In genomic region chr2:39153312-39153711, GRCh38 we compare ENCODE assay signal across 15 cellular contexts. TPM values are rescaled to one million over a fixed set of nuclear protein-coding genes. Genes with fewer than 3 reads are reported as not detected.
DNase-seq lines count a peak whose midpoint lies in the region; ATAC-seq, FAIRE-seq and TF ChIP-seq lines count a peak whose summit lies in the region.
"Had no signal": no experiment of that assay in that cellular context is flagged by ENCODE, and none has a peak within 500 bp of the region (broad histone marks: within the 10 kb centered on the region; RNA-seq: fewer than 3 reads in every experiment).

No MANE protein-coding gene starts in this region.

- no peak overlapping the region for H3K27ac ChIP-seq in K562 (ENCODE audit: extremely low read depth, low read depth, low read length)

- no peak overlapping the region for H3K4me3 Mint-ChIP-seq in HFFc6
- H3K4me3 Mint-ChIP-seq: IgD-negative memory B cell had no signal

- no peak overlapping the region for H3K4me2 ChIP-seq in K562 (ENCODE audit: insufficient read depth, low read length)

- no peaks in the 10 kb centered on the region for H3K9me1 ChIP-seq in K562 (ENCODE audit: control insufficient read depth, insufficient read depth, low read length)

- H3K27me3 ChIP-seq in K562 (ENCODE audit: control insufficient read depth in 2 of 2, insufficient read depth in 2 of 2, low read length in 2 of 2) = no peaks in the 10 kb centered on the region

- ATAC-seq in K562 (no peak), GM19324 (IDR thresholded peaks at IDR 0.05; ENCODE audit: low FRiP score, unreplicated experiment) (no peak)

- in situ Hi-C loops in K562 (cut with MboI) = no loop called here

- no peaks in the 10 kb centered on the region for H3K27me3 Mint-ChIP-seq in HFFc6 (ENCODE audit: insufficient read depth)
- H3K27me3 Mint-ChIP-seq: IgD-negative memory B cell had no signal

- H3K9ac ChIP-seq in K562 (ENCODE audit: insufficient read depth in 1 of 2, low read depth in 2 of 2, low read length in 2 of 2) = no peak overlapping the region

- H3K36me3 ChIP-seq in K562 (ENCODE audit: control insufficient read depth, insufficient read depth, low read length) = no peaks in the 10 kb centered on the region

- peak; percentile 21 for DNase-seq in HFFc6
- no peak for DNase-seq in K562 (ENCODE audit: extremely low read depth in 1 of 4, low spot score in 3 of 4)
- peak; percentile 71 for DNase-seq in fibroblast of the aortic adventitia (ENCODE audit: low read depth)
- DNase-seq in hepatic stellate cell (ENCODE audit: low spot score) = no peak
- no peak for DNase-seq in AG08395 (ENCODE audit: low spot score)
- no peak for DNase-seq in cerebellar nuclear complex (lab: John Stamatoyannopoulos, UW)
- DNase-seq: C1 segment of cervical spinal cord, DMS 273 treated with DMSO at 0.1 percent for 48 hours, MV-4-11, NCI-H1417 treated with DMSO at 0.1 percent for 48 hours, NCI-H2029, NCI-H510A treated with DMSO at 0.1 percent for 48 hours had no signal

- no peak for FAIRE-seq in K562 (lab: Jason Lieb, UNC)
- FAIRE-seq: H54 had no signal

- H2AFZ ChIP-seq in K562 (ENCODE audit: low read depth, low read length) = 0 out of 2 replicates have a peak overlapping the region, but pooled peaks have one; percentile 8

- no peaks in the 10 kb centered on the region for H4K20me1 ChIP-seq in K562 (replicated peaks; ENCODE audit: control insufficient read depth, insufficient read depth, low read length)

- no peaks in the 10 kb centered on the region; the same call in 1 of the 2 replicates for H3K9me3 ChIP-seq in K562 (replicated peaks; ENCODE audit: control insufficient read depth, insufficient read depth, low read depth, low read length)

- H3K4me1 ChIP-seq in K562 (replicated peaks in 1 of 2; ENCODE audit: control insufficient read depth in 2 of 2, insufficient read depth in 2 of 2, low read length in 2 of 2) = peaks cover 16 to 19% of the 10 kb centered on the region in 2 experiments; a peak in 4 of 5 replicates

- 0 out of 2 replicates have a peak, but pooled peaks cover 5% of the 10 kb centered on the region for H3K4me1 Mint-ChIP-seq in HFFc6 (ENCODE audit: low read depth)
- H3K4me1 Mint-ChIP-seq: IgD-negative memory B cell had no signal

- H3K36me3 Mint-ChIP-seq in HFFc6 (ENCODE audit: low read depth) = no peaks in the 10 kb centered on the region

- BruUV-seq in K562 (replicated peaks; lab: Mats Ljungman, UMichigan) = no TSS peak

- TF ChIP-seq CTCF in HFFc6 (IDR thresholded peaks at IDR 0.05) (no peak), K562 (IDR thresholded peaks at IDR 0.05 in 2 of 3, conservative IDR thresholded peaks at IDR 0.05 in 1 of 3; ENCODE audit: insufficient read depth in 2 of 3, low read depth in 1 of 3, low read length in 3 of 3) (no peak), fibroblast of the aortic adventitia (IDR thresholded peaks at IDR 0.05; ENCODE audit: insufficient read depth, low read length) (no peak)

- TF ChIP-seq POLR2A in K562 (conservative IDR thresholded peaks at IDR 0.05) = no peak

- WGBS in K562 (ENCODE audit: insufficient coverage, low coverage, missing lambda C conversion rate) = 100% methylated on average over 1 of the region's 1 CpG

- no peak overlapping the region for H3K4me3 ChIP-seq in K562
- no peak overlapping the region for H3K4me3 ChIP-seq in fibroblast of the aortic adventitia (ENCODE audit: low read depth, low read length)

- H3K27ac Mint-ChIP-seq in HFFc6 = no peak overlapping the region
- H3K27ac Mint-ChIP-seq: IgD-negative memory B cell had no signal

- no peaks in the 10 kb centered on the region for H3K79me2 ChIP-seq in K562 (ENCODE audit: control insufficient read depth, insufficient read depth, low read length)

- TF ChIP-seq EP300 in K562 (IDR thresholded peaks at IDR 0.05; ENCODE audit: low read length) = no peak

- no peaks in the 10 kb centered on the region for H3K9me3 Mint-ChIP-seq in HFFc6

- intact Hi-C loops in K562 (cut with micrococcal nuclease) = no loop called here

- CTCF ChIA-PET in K562 (lab: Yijun Ruan, JAX; ENCODE audit: low intra/inter-chr PET ratio) = no interaction called here

- POLR2A ChIA-PET in K562 (lab: Yijun Ruan, JAX) = no interaction called here

- TF ChIP-seq RAD21 in K562 (CRISPR knock-in tag; conservative IDR thresholded peaks at IDR 0.05 in 1 of 2, IDR thresholded peaks at IDR 0.05 in 1 of 2) = no peak

TF ChIP-seq in K562, 482 proteins besides CTCF, POLR2A, EP300 and RAD21 (continues in another document):
- TF ChIP-seq ZNF76 (CRISPR knock-in tag; IDR thresholded peaks at IDR 0.05; ENCODE audit: borderline replicate concordance) = no peak
- TF ChIP-seq E2F4 (CRISPR knock-in tag; IDR thresholded peaks at IDR 0.05; ENCODE audit: low read depth) = no peak
- no peak for TF ChIP-seq ZNF707 (CRISPR knock-in tag; conservative IDR thresholded peaks at IDR 0.05)
- no peak for TF ChIP-seq NEUROD1 (IDR thresholded peaks at IDR 0.05; ENCODE audit: borderline replicate concordance, low read depth, low read length, partially characterized antibody)
- no peak for TF ChIP-seq MBD1 (CRISPR knock-in tag; IDR thresholded peaks at IDR 0.05)
- TF ChIP-seq CEBPZ (IDR thresholded peaks at IDR 0.05; ENCODE audit: borderline replicate concordance, low read depth, low read length) = no peak
- TF ChIP-seq BRCA1 (IDR thresholded peaks at IDR 0.05) = no peak
- no peak for TF ChIP-seq BRCA1 (CRISPR knock-in tag; IDR thresholded peaks at IDR 0.05)

RNA-seq across cellular contexts. Expression of gene SOS1, which starts 32.5 kb away (rescaled TPM):
- total RNA-seq in HFFc6 (2021; fragmentation: NEBNext Ultra II Directional; extraction: Animal tissue kit (Norgen Biotek cat#: 25700)) = 10 to 100 TPM; 20.9 to 31.4 (median 24.6) TPM
- 26.1 and 163 TPM in 2 replicates for total RNA-seq in K562 (2011; cell fraction: chromatin; rRNA removed; ENCODE audit: low replicate concordance)
- total RNA-seq in K562 (2011; cell fraction: nucleolus; rRNA removed) = 8.8 and 15.8 TPM in 2 replicates
- 38.1 and 53.0 TPM in 2 replicates for total RNA-seq in K562 (2011; cell fraction: nucleoplasm; rRNA removed)
- total RNA-seq in K562 (2014; rRNA removed) (6.3 and 7.6 TPM in 2 replicates), K562 (2014; rRNA removed; fragmentation: Illumina TruSeq; extraction: Trizol) (16.3 and 17.9 TPM in 2 replicates), K562 (2015; rRNA removed; fragmentation: Illumina TruSeq; extraction: Trizol) (20.1 and 21.6 TPM in 2 replicates), K562 (2021) (23.1 and 23.8 TPM in 2 replicates), fibroblast of the aortic adventitia (ENCODE audit: low replicate concordance) (27.9 and 36.1 TPM in 2 replicates)
- polyA plus RNA-seq in K562 (2011; rRNA removed) (27.1 and 27.9 TPM in 2 replicates), K562 (2014; fragmentation: Illumina TruSeq; extraction: Trizol) (24.5 and 26.8 TPM in 2 replicates), K562 (2014; fragmentation: Nextera tagmentation; extraction: Ambion mirVana) (1 to 10 TPM; 2.5 to 4.0 TPM), K562 (2014; rRNA removed) (10.9 and 12.1 TPM in 2 replicates)
- 16.0 and 30.7 TPM in 2 replicates for polyA plus RNA-seq in K562 (2011; cell fraction: cytosol; rRNA removed)
- 61.3 and 78.0 TPM in 2 replicates for polyA plus RNA-seq in K562 (2011; cell fraction: nucleus; rRNA removed)
- polyA plus RNA-seq in K562 (2012) = 13.2 and 16.3 TPM in 2 replicates
- polyA minus RNA-seq in K562 (2011; rRNA and poly(A)+ RNA removed) = 80.6 and 96.0 TPM in 2 replicates
- 15.1 and 17.0 TPM in 2 replicates for polyA minus RNA-seq in K562 (2011; cell fraction: cytosol; rRNA and poly(A)+ RNA removed)
- 52.2 and 93.1 TPM in 2 replicates for polyA minus RNA-seq in K562 (2011; cell fraction: nucleus; rRNA and poly(A)+ RNA removed)

Comparison
In these comparisons a context has a peak if more than half of its experiments do, and no peak if none do; other contexts are left out.
1. DNase-seq: peak in HFFc6 (single experiment) and fibroblast of the aortic adventitia (single experiment); none in K562 (0 of 4), hepatic stellate cell (single experiment), AG08395 (single experiment) and cerebellar nuclear complex (0 of 2).